9 cellular contexts compared by ENCODE assay signal in genomic region chr3:193805448-193805847, GRCh38.
DNase-seq lines count a peak whose midpoint lies in the region; ATAC-seq, FAIRE-seq and TF ChIP-seq lines count a peak whose summit lies in the region.
"Had no signal": no experiment of that assay in that cellular context is flagged by ENCODE, and none has a peak within 500 bp of the region (broad histone marks: within the 10 kb centered on the region; RNA-seq: fewer than 3 reads in every experiment).

No MANE protein-coding gene starts in this region.

- H4K20me1 ChIP-seq in fibroblast of lung (ENCODE audit: control insufficient read depth, extremely low read depth, insufficient read depth, low read length), result no peaks in the 10 kb centered on the region

- no peak overlapping the region for H3K4me2 ChIP-seq in fibroblast of lung (ENCODE audit: extremely low read depth, insufficient read depth, low read length)

- H3K9ac ChIP-seq in fibroblast of lung (ENCODE audit: insufficient read depth, low read length), result no peak overlapping the region

- ATAC-seq in HG02938 (IDR thresholded peaks at IDR 0.05; ENCODE audit: unreplicated experiment), result no peak
- ATAC-seq in stimulated activated naive CD8-positive, alpha-beta T cell treated with anti-CD3 and anti-CD28 coated beads, Interleukin-15, Interleukin-2, amounts not matched to agents 100 U/mL and 50 U/mL, for 24 hours, result no peak
- ATAC-seq: natural killer cell treated with Interleukin-12 subunit alpha and Interleukin-12 subunit beta and Interleukin-15 and Interleukin-18, amount 100 ng/mL, for 72 hours had no signal

- no peak for TF ChIP-seq CTCF in fibroblast of lung (conservative IDR thresholded peaks at IDR 0.05 in 1 of 2, IDR thresholded peaks at IDR 0.05 in 1 of 2; ENCODE audit: low read depth in 1 of 2, low read length in 2 of 2)

- H3K4me1 ChIP-seq in fibroblast of lung (ENCODE audit: control insufficient read depth, extremely low read depth, insufficient read depth, low read length), result no peaks in the 10 kb centered on the region

- no peaks in the 10 kb centered on the region for H3K79me2 ChIP-seq in fibroblast of lung (ENCODE audit: control insufficient read depth, insufficient read depth, low read length)

- no peak overlapping the region for H3K27ac ChIP-seq in fibroblast of lung (ENCODE audit: insufficient read depth, low read length)

- H3K36me3 ChIP-seq in fibroblast of lung (ENCODE audit: control insufficient read depth, insufficient read depth, low read length), result no peaks in the 10 kb centered on the region

- no peak for FAIRE-seq in HTR-8/SVneo (lab: Jason Lieb, UNC)

- DNase-seq in HTR-8/SVneo (ENCODE audit: insufficient read length, low spot score) (peak; percentile 69), NCI-H82 treated with DMSO at 0.1 percent for 48 hours (lab: John Stamatoyannopoulos, UW; ENCODE audit: unreplicated experiment) (peak; percentile 68), fibroblast of lung (ENCODE audit: low read depth in 2 of 2) (peak; percentile 68 to 98), smooth muscle cell of the brain vasculature (ENCODE audit: low read depth, low spot score) (peak; percentile 74), NAMALWA (ENCODE audit: low spot score) (no peak), amniotic stem cell (lab: John Stamatoyannopoulos, UW) (no peak)
- DNase-seq in stimulated activated naive CD8-positive, alpha-beta T cell treated with anti-CD3 and anti-CD28 coated beads, Interleukin-15, Interleukin-2, amounts not matched to agents 100 U/mL and 50 U/mL, for 24 hours, result no peak

- H3K4me3 ChIP-seq in fibroblast of lung (replicated peaks in 1 of 4; ENCODE audit: control extremely low read depth in 1 of 4, insufficient read depth in 1 of 4, low read depth in 3 of 4, low read length in 4 of 4), result no peak overlapping the region

- no peaks in the 10 kb centered on the region for H3K9me3 ChIP-seq in fibroblast of lung (ENCODE audit: control insufficient read depth, insufficient read depth, low read depth, low read length)

- H2AFZ ChIP-seq in fibroblast of lung (ENCODE audit: low read length), result no peak overlapping the region

- H3K27me3 ChIP-seq in fibroblast of lung (ENCODE audit: control insufficient read depth, insufficient read depth, low read length), result peaks cover 14% of the 10 kb centered on the region

Comparison
In these comparisons a context has a peak if more than half of its experiments do, and no peak if none do; other contexts are left out.
1. DNase-seq: peak in HTR-8/SVneo (single experiment), NCI-H82 treated with DMSO at 0.1 percent for 48 hours (single experiment), fibroblast of lung (2 of 2) and smooth muscle cell of the brain vasculature (single experiment); none in NAMALWA (single experiment), stimulated activated naive CD8-positive, alpha-beta T cell treated with anti-CD3 and anti-CD28 coated beads, Interleukin-15, Interleukin-2, amounts not matched to agents 100 U/mL and 50 U/mL, for 24 hours (single experiment) and amniotic stem cell (single experiment).